In genomic region chr10:73923935-73924598, GRCh38 we compare ENCODE assay signal across 1 cellular context.
TF ChIP-seq lines count a peak whose summit lies in the region.

No MANE protein-coding gene starts in this region.

TF ChIP-seq in HCT116, 20 proteins besides CTCF, POLR2A, EP300 and RAD21 (continued from another document):
- no peak for TF ChIP-seq TCF7L2 (IDR thresholded peaks at IDR 0.05; ENCODE audit: borderline replicate concordance, extremely low read depth, insufficient read depth, insufficient read length)
- TF ChIP-seq CBX3 (IDR thresholded peaks at IDR 0.05; ENCODE audit: low read depth): no peak
- no peak for TF ChIP-seq CEBPB (IDR thresholded peaks at IDR 0.05; ENCODE audit: low read depth)
- no peak for TF ChIP-seq EGR1 (IDR thresholded peaks at IDR 0.05; ENCODE audit: low read depth)
- TF ChIP-seq ATF3 (IDR thresholded peaks at IDR 0.05): no peak
- no peak for TF ChIP-seq SIN3A (IDR thresholded peaks at IDR 0.05; ENCODE audit: low read depth)
- TF ChIP-seq EZH2 (IDR thresholded peaks at IDR 0.05): no peak
- no peak for TF ChIP-seq JUND (IDR thresholded peaks at IDR 0.05)
